Comparison of ENCODE assay signal across 17 cellular contexts in the genomic region with DNA sequence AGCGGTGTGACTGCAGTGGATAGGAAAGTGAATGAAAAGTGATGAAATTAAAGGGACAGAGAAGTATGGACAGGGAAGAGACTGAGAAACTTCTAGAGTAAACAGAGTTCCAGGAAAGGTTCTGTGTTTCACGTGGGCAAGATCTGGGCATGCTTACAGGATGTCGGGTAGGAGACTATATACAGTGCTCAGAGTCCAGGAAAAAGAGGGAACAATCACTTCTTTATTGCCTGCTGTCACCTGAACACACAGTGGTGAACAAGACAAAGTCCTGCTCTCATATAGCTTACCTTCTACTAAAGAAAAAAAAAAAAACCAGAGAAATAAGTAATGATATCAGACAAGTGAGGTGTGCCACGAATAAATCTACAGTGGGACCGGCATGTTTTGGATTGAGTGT. TPM values are rescaled to one million over a fixed set of nuclear protein-coding genes. Genes with fewer than 3 reads are reported as not detected.
DNase-seq lines count a peak whose midpoint lies in the region; ATAC-seq and TF ChIP-seq lines count a peak whose summit lies in the region.
"Had no signal": no experiment of that assay in that cellular context is flagged by ENCODE, and none has a peak within 500 bp of the region (broad histone marks: within the 10 kb centered on the region; RNA-seq: fewer than 3 reads in every experiment).

No MANE protein-coding gene starts in this region.

- peaks cover 44% of the 10 kb centered on the region for H4K20me1 ChIP-seq in SU-DHL-6 (ENCODE audit: low read depth, low read length)
- peaks cover 50% of the 10 kb centered on the region for H4K20me1 ChIP-seq in hepatocyte (ENCODE audit: insufficient read depth, poor library complexity, severe bottlenecking)

- H3K79me2 ChIP-seq in SU-DHL-6 (ENCODE audit: insufficient read depth, low read length) = peaks cover 74% of the 10 kb centered on the region
- H3K79me2 ChIP-seq in hepatocyte = peaks cover 73% of the 10 kb centered on the region

- peak overlapping the region; percentile 87 for H3K4me3 Mint-ChIP-seq in MCF 10A (ENCODE audit: unreplicated experiment)
- peak overlapping the region; percentile 4 to 61 for H3K4me3 Mint-ChIP-seq in stimulated activated naive B cell treated with anti-CD40 and anti-IgM and Interleukin-4, amounts not matched to agents 10 μg/mL and 1 μg/mL and 100 μg/mL, for 72 hours

- BruUV-seq in MCF 10A (replicated peaks; lab: Mats Ljungman, UMichigan) = no TSS peak

- TF ChIP-seq EP300 in stomach (IDR thresholded peaks at IDR 0.05) = no peak

- TF ChIP-seq CTCF in MCF 10A (IDR thresholded peaks at IDR 0.05; ENCODE audit: unreplicated experiment) = no peak
- no peak for TF ChIP-seq CTCF in breast epithelium (IDR thresholded peaks at IDR 0.05)
- TF ChIP-seq CTCF in SU-DHL-6 (IDR thresholded peaks at IDR 0.05; ENCODE audit: insufficient read depth, low read length, poor library complexity, severe bottlenecking) = no peak
- TF ChIP-seq CTCF in hepatocyte (IDR thresholded peaks at IDR 0.05; ENCODE audit: poor library complexity) = no peak
- no peak for TF ChIP-seq CTCF in stomach (IDR thresholded peaks at IDR 0.05)

- H3K36me3 ChIP-seq in breast epithelium (no peaks in the 10 kb centered on the region), SU-DHL-6 (ENCODE audit: low read length) (peaks cover 9% of the 10 kb centered on the region; the same call in 1 of the 2 replicates), hepatocyte (replicated peaks; ENCODE audit: insufficient read depth, low read depth) (no peaks in the 10 kb centered on the region), stomach (peaks cover 0 to 39% (median 29%) of the 10 kb centered on the region in 4 donors)
- H3K36me3 ChIP-seq: ovary had no signal

- no peak overlapping the region for H3K27ac ChIP-seq in breast epithelium
- H3K27ac ChIP-seq in SU-DHL-6 (ENCODE audit: low read depth, low read length) = no peak overlapping the region
- no peak overlapping the region for H3K27ac ChIP-seq in hepatocyte
- H3K27ac ChIP-seq in stomach = no peak overlapping the region
- H3K27ac ChIP-seq: ascending aorta, ovary had no signal

- H3K27ac Mint-ChIP-seq in MCF 10A (ENCODE audit: low read depth, unreplicated experiment) = peak overlapping the region; percentile 32
- no peak overlapping the region for H3K27ac Mint-ChIP-seq in stimulated activated naive B cell treated with anti-CD40 and anti-IgM and Interleukin-4, amounts not matched to agents 10 μg/mL and 1 μg/mL and 100 μg/mL, for 72 hours

- no peak for TF ChIP-seq POLR2A in breast epithelium (IDR thresholded peaks at IDR 0.05)
- no peak for TF ChIP-seq POLR2A in stomach (IDR thresholded peaks at IDR 0.05)

- H3K4me1 Mint-ChIP-seq in MCF 10A (ENCODE audit: insufficient read depth, unreplicated experiment) = peaks cover 45% of the 10 kb centered on the region
- peaks cover 36 to 48% of the 10 kb centered on the region in 2 donors for H3K4me1 Mint-ChIP-seq in stimulated activated naive B cell treated with anti-CD40 and anti-IgM and Interleukin-4, amounts not matched to agents 10 μg/mL and 1 μg/mL and 100 μg/mL, for 72 hours

- H3K4me2 ChIP-seq in SU-DHL-6 (ENCODE audit: low read depth, low read length, poor library complexity, severe bottlenecking) (peak overlapping the region; percentile 2), hepatocyte (peak overlapping the region; percentile 72)

- no peak overlapping the region for H3K9ac ChIP-seq in SU-DHL-6 (ENCODE audit: low read length)

- ATAC-seq in stimulated activated naive B cell treated with anti-CD40 and anti-IgM and Interleukin-4, amounts not matched to agents 10 μg/mL and 1 μg/mL and 100 μg/mL, for 72 hours (replicated peaks) = no peak
- ATAC-seq: left lobe of liver had no signal

- H3K9me3 ChIP-seq in breast epithelium (no peaks in the 10 kb centered on the region), SU-DHL-6 (ENCODE audit: insufficient read depth, low read length) (no peaks in the 10 kb centered on the region), hepatocyte (ENCODE audit: low read depth) (no peaks in the 10 kb centered on the region), stomach (no peaks in the 10 kb centered on the region)
- H3K9me3 ChIP-seq: ascending aorta, ovary had no signal

- no peak for DNase-seq in MCF 10A (ENCODE audit: unreplicated experiment)
- no peak for DNase-seq in breast epithelium (ENCODE audit: low spot score in 2 of 2)
- DNase-seq in hepatocyte (ENCODE audit: low spot score) = no peak
- DNase-seq in stimulated activated naive B cell treated with anti-CD40 and anti-IgM and Interleukin-4, amounts not matched to agents 10 μg/mL and 1 μg/mL and 100 μg/mL, for 72 hours = no peak
- no peak for DNase-seq in islet precursor cell
- DNase-seq in mesenteric fat pad (ENCODE audit: low spot score) = no peak
- no peak for DNase-seq in stomach
- DNase-seq: AML-193; effector CD4-positive, alpha-beta T cell; Kasumi-1; NCI-H2029 treated with DMSO at 0.1 percent for 48 hours; NK-92 treated with Interleukin-12 subunit alpha and Interleukin-12 subunit beta, amount 100 ng/mL, for 24 hours; ovary; stimulated activated CD4-positive, alpha-beta T cell treated with anti-CD3 and anti-CD28 coated beads, Interleukin-2, amount 100 ng/mL, for 24 hours had no signal

- POLR2A ChIA-PET in MCF 10A (lab: Yijun Ruan, JAX) = no interaction called here

- 81% methylated on average over 5 of the region's 5 CpGs for WGBS in hepatocyte (ENCODE audit: low lambda C conversion rate, missing lambda C conversion rate)
- WGBS in stomach, 5 donors = 59 to 78% (median 76%) methylated on average over 5 of the region's 5 CpGs

- H3K4me1 ChIP-seq in breast epithelium = peaks cover 0 to 10% of the 10 kb centered on the region in 2 donors
- peaks cover 14% of the 10 kb centered on the region for H3K4me1 ChIP-seq in hepatocyte (ENCODE audit: insufficient read depth)
- H3K4me1 ChIP-seq in stomach = peaks cover 20 to 47% (median 34%) of the 10 kb centered on the region in 4 donors

- intact Hi-C loops in MCF 10A (cut with micrococcal nuclease) (no loop called here), breast epithelium (cut with DNase I; ENCODE audit: low total_unique reads) (no loop called here), stomach (cut with DNase I; ENCODE audit: low total_unique reads) (no loop called here)

- H3K27me3 ChIP-seq in breast epithelium = no peaks in the 10 kb centered on the region
- H3K27me3 ChIP-seq in SU-DHL-6 (ENCODE audit: low read length) = no peaks in the 10 kb centered on the region
- no peaks in the 10 kb centered on the region for H3K27me3 ChIP-seq in hepatocyte
- H3K27me3 ChIP-seq in stomach = no peaks in the 10 kb centered on the region
- H3K27me3 ChIP-seq: ascending aorta, ovary had no signal

- H3K9me3 Mint-ChIP-seq in MCF 10A (ENCODE audit: unreplicated experiment) = no peaks in the 10 kb centered on the region
- H3K9me3 Mint-ChIP-seq in stimulated activated naive B cell treated with anti-CD40 and anti-IgM and Interleukin-4, amounts not matched to agents 10 μg/mL and 1 μg/mL and 100 μg/mL, for 72 hours = no peaks in the 10 kb centered on the region

- CTCF ChIA-PET in MCF 10A (lab: Yijun Ruan, JAX) = interaction anchor here (0.5 to 0.6 kb wide), 2 partner anchors 12 to 34 kb away, joined by 3 read pairs; no protein-coding TSS in a partner anchor

- H3F3A ChIP-seq in SU-DHL-6 (ENCODE audit: insufficient read depth) = no peaks in the 10 kb centered on the region

- H2AFZ ChIP-seq in SU-DHL-6 (ENCODE audit: low read depth, low read length, severe bottlenecking) (no peak overlapping the region), hepatocyte (no peak overlapping the region)

- H3K4me3 ChIP-seq in breast epithelium = no peak overlapping the region
- no peak overlapping the region for H3K4me3 ChIP-seq in SU-DHL-6 (ENCODE audit: insufficient read depth, low read length, poor library complexity, severe bottlenecking)
- no peak overlapping the region for H3K4me3 ChIP-seq in hepatocyte
- H3K4me3 ChIP-seq in stomach = no peak overlapping the region
- H3K4me3 ChIP-seq: ascending aorta, ovary had no signal

- H3K36me3 Mint-ChIP-seq in MCF 10A (ENCODE audit: insufficient read depth, unreplicated experiment) = peaks cover 57% of the 10 kb centered on the region
- H3K36me3 Mint-ChIP-seq in stimulated activated naive B cell treated with anti-CD40 and anti-IgM and Interleukin-4, amounts not matched to agents 10 μg/mL and 1 μg/mL and 100 μg/mL, for 72 hours = peaks cover 43 to 60% of the 10 kb centered on the region in 2 donors

- no peaks in the 10 kb centered on the region for H3K9me2 ChIP-seq in SU-DHL-6 (replicated peaks; ENCODE audit: insufficient read depth, low read length)
- H3K9me2 ChIP-seq in hepatocyte (replicated peaks; ENCODE audit: insufficient read depth) = no peaks in the 10 kb centered on the region

- H3K27me3 Mint-ChIP-seq in MCF 10A (ENCODE audit: insufficient read depth, unreplicated experiment) = no peaks in the 10 kb centered on the region
- H3K27me3 Mint-ChIP-seq in stimulated activated naive B cell treated with anti-CD40 and anti-IgM and Interleukin-4, amounts not matched to agents 10 μg/mL and 1 μg/mL and 100 μg/mL, for 72 hours = no peaks in the 10 kb centered on the region

RNA-seq across cellular contexts. Expression of gene LRPPRC, which starts 2.4 kb away (rescaled TPM):
- total RNA-seq in MCF 10A (2022) = 139 and 160 TPM in 2 replicates
- 10 to 100 TPM; 61.6 to 75.4 (median 65.1) TPM for total RNA-seq in breast epithelium
- 83.6 and 87.3 TPM in 2 replicates for total RNA-seq in hepatocyte
- 27.4 and 27.5 TPM in 2 replicates for polyA plus RNA-seq in hepatocyte
- total RNA-seq in mesenteric fat pad = 70.8 TPM
- 100 to 1,000 TPM in 1 of 5 donors, 10 to 100 TPM in 4; 18.1 to 124 (median 67.9) TPM for total RNA-seq in stomach
- polyA plus RNA-seq in stomach = 10 to 100 TPM; 12.6 to 26.7 (median 21.5) TPM
